ENCODE assay signal across 18 cellular contexts in genomic region chr14:100782516-100783320, GRCh38. TPM values are rescaled to one million over a fixed set of nuclear protein-coding genes. Genes with fewer than 3 reads are reported as not detected.
A peak's percentile ranks its signal among the peaks of the same experiment; 100 is the strongest.
DNase-seq lines count a peak whose midpoint lies in the region; ATAC-seq and TF ChIP-seq lines count a peak whose summit lies in the region.
"Had no signal": no experiment of that assay in that cellular context is flagged by ENCODE, and none has a peak within 500 bp of the region (broad histone marks: within the 10 kb centered on the region; RNA-seq: fewer than 3 reads in every experiment).

No MANE protein-coding gene starts in this region.

- H3K27ac ChIP-seq in naive thymus-derived CD4-positive, alpha-beta T cell (ENCODE audit: low read depth, low read length), result no peak overlapping the region
- H3K27ac ChIP-seq: foreskin keratinocyte, psoas muscle had no signal

- peaks cover 35% of the 10 kb centered on the region for H3K4me1 Mint-ChIP-seq in mesothelial cell of epicardium
- no peaks in the 10 kb centered on the region for H3K4me1 Mint-ChIP-seq in naive thymus-derived CD4-positive, alpha-beta T cell

- TF ChIP-seq CTCF in mesothelial cell of epicardium (IDR thresholded peaks at IDR 0.05; ENCODE audit: unreplicated experiment), result no peak

- H3K27me3 Mint-ChIP-seq in mesothelial cell of epicardium (ENCODE audit: low read depth), result no peaks in the 10 kb centered on the region
- peaks cover 0 to 4% (median 0%) of the 10 kb centered on the region in 5 donors for H3K27me3 Mint-ChIP-seq in naive thymus-derived CD4-positive, alpha-beta T cell

- H3K4me3 Mint-ChIP-seq in mesothelial cell of epicardium, result no peak overlapping the region
- no peak overlapping the region for H3K4me3 Mint-ChIP-seq in naive thymus-derived CD4-positive, alpha-beta T cell

- DNase-seq in DMS79 treated with DMSO at 0.1 percent for 48 hours (lab: John Stamatoyannopoulos, UW) (peak; percentile 83), NCI-H1436 treated with DMSO at 0.1 percent for 48 hours (lab: John Stamatoyannopoulos, UW) (peak; percentile 79), SK-N-DZ (ENCODE audit: low spot score) (peak; percentile 81), mesothelial cell of epicardium (ENCODE audit: low spot score in 2 of 2, unreplicated experiment in 2 of 2) (peak in 1 of 2 experiments; percentile 20), DMS 273 (lab: John Stamatoyannopoulos, UW; ENCODE audit: unreplicated experiment) (no peak)
- DNase-seq in naive thymus-derived CD4-positive, alpha-beta T cell, result no peak
- DNase-seq: activated CD4-positive, alpha-beta T cell treated with anti-CD3 and anti-CD28 coated beads, Interleukin-2, amount 50 U/mL, for 48 hours; activated T-cell treated with anti-CD3 and anti-CD28 coated beads, Interleukin-2, amount 50 U/mL, for 48 hours; central memory CD4-positive, alpha-beta T cell; foreskin keratinocyte; Karpas-422; left ventricle myocardium superior; NCI-H2081 treated with DMSO at 0.1 percent for 48 hours; SJCRH30 had no signal

- H3K9me3 Mint-ChIP-seq in mesothelial cell of epicardium, result no peaks in the 10 kb centered on the region
- peaks cover 0 to 2% (median 0%) of the 10 kb centered on the region in 11 donors for H3K9me3 Mint-ChIP-seq in naive thymus-derived CD4-positive, alpha-beta T cell

- CTCF ChIA-PET in naive thymus-derived CD4-positive, alpha-beta T cell (lab: Charles Lee), result no interaction called here

- H3K9me3 ChIP-seq in naive thymus-derived CD4-positive, alpha-beta T cell (ENCODE audit: control insufficient read depth in 2 of 3, low read length in 3 of 3), result no peaks in the 10 kb centered on the region
- H3K9me3 ChIP-seq: psoas muscle, SJCRH30 had no signal

- no peaks in the 10 kb centered on the region for H3K27me3 ChIP-seq in naive thymus-derived CD4-positive, alpha-beta T cell (ENCODE audit: control insufficient read depth in 2 of 2, insufficient read depth in 2 of 2, low read length in 2 of 2)
- H3K27me3 ChIP-seq: SJCRH30 had no signal

- POLR2A ChIA-PET in naive thymus-derived CD4-positive, alpha-beta T cell (lab: Charles Lee), result no interaction called here

- H3K4me1 ChIP-seq in naive thymus-derived CD4-positive, alpha-beta T cell (ENCODE audit: control insufficient read depth in 2 of 2, insufficient read depth in 2 of 2, low read length in 2 of 2), result no peaks in the 10 kb centered on the region
- H3K4me1 ChIP-seq: foreskin keratinocyte had no signal

- H3K27ac Mint-ChIP-seq in mesothelial cell of epicardium, result peak overlapping the region; percentile 69
- H3K27ac Mint-ChIP-seq in naive thymus-derived CD4-positive, alpha-beta T cell, result peak overlapping the region in 1 of 9 donors; percentile 20

- ATAC-seq in naive thymus-derived CD4-positive, alpha-beta T cell, result no peak
- ATAC-seq in HG03342 (IDR thresholded peaks at IDR 0.05; ENCODE audit: unreplicated experiment) (no peak), GM21529 (IDR thresholded peaks at IDR 0.05; ENCODE audit: unreplicated experiment) (no peak)
- ATAC-seq: left ventricle myocardium superior, psoas muscle had no signal

- no peak overlapping the region for H3K4me3 ChIP-seq in naive thymus-derived CD4-positive, alpha-beta T cell (ENCODE audit: low read length)
- H3K4me3 ChIP-seq: psoas muscle, SJCRH30 had no signal

- no peaks in the 10 kb centered on the region for H3K36me3 Mint-ChIP-seq in mesothelial cell of epicardium
- no peaks in the 10 kb centered on the region for H3K36me3 Mint-ChIP-seq in naive thymus-derived CD4-positive, alpha-beta T cell

- intact Hi-C loops in naive thymus-derived CD4-positive, alpha-beta T cell (cut with micrococcal nuclease), result no loop called here

- no peaks in the 10 kb centered on the region for H3K36me3 ChIP-seq in naive thymus-derived CD4-positive, alpha-beta T cell (ENCODE audit: control insufficient read depth in 2 of 3, insufficient read depth in 3 of 3, low read length in 3 of 3)
- H3K36me3 ChIP-seq: SJCRH30 had no signal

RNA-seq across cellular contexts. Expression of gene MEG3, which starts 43.2 kb away (rescaled TPM):
- polyA plus RNA-seq in SK-N-DZ (2014; cell fraction: cytosol; rRNA removed), result 191 and 312 TPM in 2 replicates
- 2,588 and 3,028 TPM in 2 replicates for polyA plus RNA-seq in SK-N-DZ (2014; cell fraction: nucleus; rRNA removed)
- 0.18 TPM in 1 of 3 replicates, not detected in the others for total RNA-seq in mesothelial cell of epicardium
- total RNA-seq in naive thymus-derived CD4-positive, alpha-beta T cell, result 1 to 10 TPM in 1 of 5 experiments, under 1 TPM in 1, not detected in 3; 0.80 to 2.4 TPM
- polyA plus RNA-seq in naive thymus-derived CD4-positive, alpha-beta T cell, result not detected

RNA-seq across cellular contexts. Expression of gene DLK1, which starts 56.0 kb away (rescaled TPM):
- polyA plus RNA-seq in SK-N-DZ (2014; cell fraction: cytosol; rRNA removed), result 7.8 and 9.0 TPM in 2 replicates
- polyA plus RNA-seq in SK-N-DZ (2014; cell fraction: nucleus; rRNA removed), result 6.6 and 7.6 TPM in 2 replicates
- total RNA-seq in mesothelial cell of epicardium, result 958 to 1,165 TPM (median 1,080 TPM) in 3 replicates
- total RNA-seq in naive thymus-derived CD4-positive, alpha-beta T cell, result not detected
- polyA plus RNA-seq in naive thymus-derived CD4-positive, alpha-beta T cell, result not detected
- total RNA-seq: foreskin keratinocyte, myocyte had no signal
- polyA plus RNA-seq: foreskin keratinocyte had no signal

Comparison
In these comparisons a context has a peak if more than half of its experiments do, and no peak if none do; other contexts are left out.
1. DNase-seq: peak in DMS79 treated with DMSO at 0.1 percent for 48 hours (single experiment), NCI-H1436 treated with DMSO at 0.1 percent for 48 hours (single experiment) and SK-N-DZ (single experiment); none in DMS 273 (single experiment) and naive thymus-derived CD4-positive, alpha-beta T cell (0 of 9).
2. RNA of gene DLK1, which starts 56.0 kb away (total RNA-seq): 958 to 1,165 TPM in mesothelial cell of epicardium; not detected in naive thymus-derived CD4-positive, alpha-beta T cell; every median in the first group is over 100 times any median in the second.